In the genomic region with DNA sequence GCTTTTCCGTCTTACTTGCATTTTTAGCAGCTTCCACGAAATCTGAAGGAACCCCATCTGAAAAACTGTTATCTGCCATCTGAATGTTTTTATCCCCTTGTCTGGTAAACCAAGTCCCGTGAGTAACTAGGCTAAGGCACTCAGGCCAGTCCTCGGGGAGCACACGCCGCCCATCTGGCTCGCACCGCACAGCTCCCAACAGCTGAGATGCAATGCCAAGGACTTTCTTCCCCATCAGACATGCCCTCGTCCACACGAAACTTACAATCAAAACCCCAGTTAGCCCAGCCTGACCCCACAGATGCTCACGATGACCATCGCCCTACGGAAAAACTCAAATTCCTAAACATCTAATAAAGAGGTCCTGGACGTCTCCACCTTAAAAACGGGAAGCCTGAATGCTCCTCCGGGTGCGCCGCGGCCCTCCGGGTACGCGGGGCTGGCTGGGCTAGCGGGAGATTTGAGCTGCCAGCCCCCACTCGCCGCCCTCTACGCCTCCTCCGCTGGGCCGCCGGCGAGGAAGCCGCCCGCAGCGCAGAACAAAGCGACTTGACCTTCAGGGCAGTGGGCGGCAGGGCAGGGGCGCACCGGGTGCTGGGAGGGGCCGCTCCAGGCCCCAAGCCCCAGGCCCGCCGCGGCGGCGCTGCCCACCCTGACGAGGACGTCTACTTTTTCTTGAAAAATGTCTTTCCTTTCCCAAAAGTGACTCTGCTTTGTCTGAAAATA, we compare ENCODE assay signal across 26 cellular contexts.
"Had no signal": no experiment of that assay in that cellular context is flagged by ENCODE, and none has a peak within 500 bp of the region (broad histone marks: within the 10 kb centered on the region; RNA-seq: fewer than 3 reads in every experiment).

No MANE protein-coding gene starts in this region.

- H3K4me1 Mint-ChIP-seq: brain had no signal

- ATAC-seq: activated naive CD4-positive, alpha-beta T cell treated with anti-CD3 and anti-CD28 coated beads, Interleukin-2, amount 50 U/mL, for 72 hours; activated naive CD8-positive, alpha-beta T cell treated with anti-CD3 and anti-CD28 coated beads, Interleukin-2, amount 50 U/mL, for 24 hours; activated T-cell treated with anti-CD3 and anti-CD28 coated beads, Interleukin-2, amount 50 U/mL, for 4 hours had no signal

- H3K4me1 ChIP-seq: ascending aorta had no signal

- H3K9me3 ChIP-seq: ascending aorta, MG63 had no signal

- H3K27ac ChIP-seq: ascending aorta, VCaP had no signal

- H3K9me3 Mint-ChIP-seq: activated CD4-positive, alpha-beta memory T cell treated with anti-CD3 and anti-CD28 coated beads for 36 hours; activated naive CD8-positive, alpha-beta T cell treated with anti-CD3 and anti-CD28 coated beads, Interleukin-2, amount 50 U/mL, for 24 hours; activated T-cell treated with anti-CD3 and anti-CD28 coated beads, Interleukin-2, amount 50 U/mL, for 4 hours; brain had no signal

- H3K4me3 Mint-ChIP-seq: activated CD4-positive, alpha-beta memory T cell treated with anti-CD3 and anti-CD28 coated beads for 36 hours; activated CD4-positive, alpha-beta T cell treated with anti-CD3 and anti-CD28 coated beads, Interleukin-2, amount 10 ng/mL, durations not matched to agents 7 days and 5 days; activated naive CD8-positive, alpha-beta T cell treated with anti-CD3 and anti-CD28 coated beads, Interleukin-2, amount 50 U/mL, for 24 hours; activated T-cell treated with anti-CD3 and anti-CD28 coated beads, Interleukin-2, amount 50 U/mL, for 4 hours; brain had no signal

- H3K4me3 ChIP-seq: ascending aorta, MG63 had no signal

- H3K27ac Mint-ChIP-seq: activated CD4-positive, alpha-beta memory T cell treated with anti-CD3 and anti-CD28 coated beads for 36 hours; activated CD4-positive, alpha-beta T cell treated with anti-CD3 and anti-CD28 coated beads, Interleukin-2, amount 10 ng/mL, durations not matched to agents 7 days and 5 days; activated naive CD4-positive, alpha-beta T cell treated with anti-CD3 and anti-CD28 coated beads, Interleukin-2, amount 50 U/mL, for 72 hours; activated naive CD8-positive, alpha-beta T cell treated with anti-CD3 and anti-CD28 coated beads, Interleukin-2, amount 50 U/mL, for 24 hours; brain had no signal

- H3K27me3 ChIP-seq: ascending aorta, MG63 had no signal

- H3K27me3 Mint-ChIP-seq: activated CD4-positive, alpha-beta memory T cell treated with anti-CD3 and anti-CD28 coated beads for 36 hours; activated CD4-positive, alpha-beta T cell treated with anti-CD3 and anti-CD28 coated beads, Interleukin-2, amount 10 ng/mL, durations not matched to agents 7 days and 5 days; activated naive CD8-positive, alpha-beta T cell treated with anti-CD3 and anti-CD28 coated beads, Interleukin-2, amount 50 U/mL, for 24 hours; brain had no signal

- DNase-seq: activated CD4-positive, alpha-beta memory T cell treated with anti-CD3 and anti-CD28 coated beads for 36 hours; activated CD4-positive, alpha-beta T cell treated with anti-CD3 and anti-CD28 coated beads, Interleukin-2, amount 10 ng/mL, durations not matched to agents 7 days and 5 days; activated CD4-positive, CD25-positive, alpha-beta regulatory T cell; activated CD8-positive, alpha-beta memory T cell treated with anti-CD3 and anti-CD28 coated beads for 24 hours; activated effector memory CD4-positive, alpha-beta T cell treated with anti-CD3 and anti-CD28 coated beads, Interleukin-2, amount 50 U/mL, for 16 hours; activated naive CD4-positive, alpha-beta T cell treated with Interleukin-2 at 50 U/mL for 16 hours; activated naive CD8-positive, alpha-beta T cell treated with anti-CD3 and anti-CD28 coated beads, Interleukin-2, amount 50 U/mL, for 24 hours; activated T-cell treated with anti-CD3 and anti-CD28 coated beads, Interleukin-2, amount 50 U/mL, for 4 hours; amniotic stem cell; MG63; MV-4-11; NCI-H1092 treated with DMSO at 0.1 percent for 48 hours; NCI-H1417 treated with DMSO at 0.1 percent for 48 hours; NCI-H1694; NCI-H2029; NCI-H2107; NCI-H2171 treated with DMSO at 0.1 percent for 48 hours; NCI-H226; NCI-H69; NK-92 treated with Interleukin-12 subunit alpha and Interleukin-12 subunit beta, amount 100 ng/mL, for 24 hours; OCI-M1; SHP77 treated with DMSO at 0.1 percent for 48 hours had no signal
